Comparison of ENCODE assay signal across 1 cellular context in genomic region chr1:1199141-1199960, GRCh38.
TF ChIP-seq lines count a peak whose summit lies in the region.

No MANE protein-coding gene starts in this region.

TF ChIP-seq in K562, 482 proteins besides CTCF, POLR2A, EP300 and RAD21:
- TF ChIP-seq C11orf30 (IDR thresholded peaks at IDR 0.05; ENCODE audit: low read depth) (no peak), GABPB2 (CRISPR knock-in tag; conservative IDR thresholded peaks at IDR 0.05) (no peak), SIX5 (IDR thresholded peaks at IDR 0.05; ENCODE audit: borderline replicate concordance in 1 of 2, insufficient read depth in 1 of 2, low read depth in 1 of 2, low read length in 2 of 2) (no peak), ATF7 (IDR thresholded peaks at IDR 0.05) (peak; percentile 36; the same call in 1 of the 2 replicates), RUNX1 (IDR thresholded peaks at IDR 0.05; ENCODE audit: low read depth) (no peak), SMARCE1 (IDR thresholded peaks at IDR 0.05) (no peak), ZNF445 (CRISPR knock-in tag; IDR thresholded peaks at IDR 0.05; ENCODE audit: low read depth) (no peak), CHD1 (IDR thresholded peaks at IDR 0.05; ENCODE audit: low read length) (no peak), DMBX1 (CRISPR knock-in tag; IDR thresholded peaks at IDR 0.05; ENCODE audit: borderline replicate concordance) (no peak), PHB2 (IDR thresholded peaks at IDR 0.05; ENCODE audit: low read depth) (no peak), RBM39 (optimal IDR thresholded peaks at IDR 0.05; ENCODE audit: low read depth, low read length) (no peak), PCBP2 (IDR thresholded peaks at IDR 0.05; ENCODE audit: low read depth, low read length, poor library complexity, severe bottlenecking) (no peak), MTA3 (IDR thresholded peaks at IDR 0.05; ENCODE audit: borderline replicate concordance) (peak; percentile 25; the same call in 1 of the 2 replicates), PREB (CRISPR knock-in tag; IDR thresholded peaks at IDR 0.05) (no peak), ZNF644 (tag; IDR thresholded peaks at IDR 0.05; ENCODE audit: low read depth) (no peak), CHD2 (IDR thresholded peaks at IDR 0.05; ENCODE audit: low read depth, low read length) (no peak), KDM5B (IDR thresholded peaks at IDR 0.05; ENCODE audit: insufficient replicate concordance, low read depth, low read length) (no peak), CREBBP (IDR thresholded peaks at IDR 0.05; ENCODE audit: low read depth, low read length) (no peak), CHAMP1 (IDR thresholded peaks at IDR 0.05) (no peak), CREM (IDR thresholded peaks at IDR 0.05; ENCODE audit: low read depth) (0 out of 2 replicates have a peak, but pooled peaks have one; percentile 26)
- TF ChIP-seq, protein P1, sequence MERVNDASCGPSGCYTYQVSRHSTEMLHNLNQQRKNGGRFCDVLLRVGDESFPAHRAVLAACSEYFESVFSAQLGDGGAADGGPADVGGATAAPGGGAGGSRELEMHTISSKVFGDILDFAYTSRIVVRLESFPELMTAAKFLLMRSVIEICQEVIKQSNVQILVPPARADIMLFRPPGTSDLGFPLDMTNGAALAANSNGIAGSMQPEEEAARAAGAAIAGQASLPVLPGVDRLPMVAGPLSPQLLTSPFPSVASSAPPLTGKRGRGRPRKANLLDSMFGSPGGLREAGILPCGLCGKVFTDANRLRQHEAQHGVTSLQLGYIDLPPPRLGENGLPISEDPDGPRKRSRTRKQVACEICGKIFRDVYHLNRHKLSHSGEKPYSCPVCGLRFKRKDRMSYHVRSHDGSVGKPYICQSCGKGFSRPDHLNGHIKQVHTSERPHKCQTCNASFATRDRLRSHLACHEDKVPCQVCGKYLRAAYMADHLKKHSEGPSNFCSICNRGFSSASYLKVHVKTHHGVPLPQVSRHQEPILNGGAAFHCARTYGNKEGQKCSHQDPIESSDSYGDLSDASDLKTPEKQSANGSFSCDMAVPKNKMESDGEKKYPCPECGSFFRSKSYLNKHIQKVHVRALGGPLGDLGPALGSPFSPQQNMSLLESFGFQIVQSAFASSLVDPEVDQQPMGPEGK (CRISPR knock-in tag; IDR thresholded peaks at IDR 0.05; ENCODE audit: borderline replicate concordance), result no peak
- TF ChIP-seq, protein P2, sequence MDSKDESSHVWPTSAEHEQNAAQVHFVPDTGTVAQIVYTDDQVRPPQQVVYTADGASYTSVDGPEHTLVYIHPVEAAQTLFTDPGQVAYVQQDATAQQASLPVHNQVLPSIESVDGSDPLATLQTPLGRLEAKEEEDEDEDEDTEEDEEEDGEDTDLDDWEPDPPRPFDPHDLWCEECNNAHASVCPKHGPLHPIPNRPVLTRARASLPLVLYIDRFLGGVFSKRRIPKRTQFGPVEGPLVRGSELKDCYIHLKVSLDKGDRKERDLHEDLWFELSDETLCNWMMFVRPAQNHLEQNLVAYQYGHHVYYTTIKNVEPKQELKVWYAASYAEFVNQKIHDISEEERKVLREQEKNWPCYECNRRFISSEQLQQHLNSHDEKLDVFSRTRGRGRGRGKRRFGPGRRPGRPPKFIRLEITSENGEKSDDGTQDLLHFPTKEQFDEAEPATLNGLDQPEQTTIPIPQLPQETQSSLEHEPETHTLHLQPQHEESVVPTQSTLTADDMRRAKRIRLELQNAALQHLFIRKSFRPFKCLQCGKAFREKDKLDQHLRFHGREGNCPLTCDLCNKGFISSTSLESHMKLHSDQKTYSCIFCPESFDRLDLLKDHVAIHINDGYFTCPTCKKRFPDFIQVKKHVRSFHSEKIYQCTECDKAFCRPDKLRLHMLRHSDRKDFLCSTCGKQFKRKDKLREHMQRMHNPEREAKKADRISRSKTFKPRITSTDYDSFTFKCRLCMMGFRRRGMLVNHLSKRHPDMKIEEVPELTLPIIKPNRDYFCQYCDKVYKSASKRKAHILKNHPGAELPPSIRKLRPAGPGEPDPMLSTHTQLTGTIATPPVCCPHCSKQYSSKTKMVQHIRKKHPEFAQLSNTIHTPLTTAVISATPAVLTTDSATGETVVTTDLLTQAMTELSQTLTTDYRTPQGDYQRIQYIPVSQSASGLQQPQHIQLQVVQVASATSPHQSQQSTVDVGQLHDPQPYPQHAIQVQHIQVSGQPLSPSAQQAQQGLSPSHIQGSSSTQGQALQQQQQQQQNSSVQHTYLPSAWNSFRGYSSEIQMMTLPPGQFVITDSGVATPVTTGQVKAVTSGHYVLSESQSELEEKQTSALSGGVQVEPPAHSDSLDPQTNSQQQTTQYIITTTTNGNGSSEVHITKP (IDR thresholded peaks at IDR 0.05; ENCODE audit: partially characterized antibody), result peak; percentile 94
- TF ChIP-seq, protein P3, sequence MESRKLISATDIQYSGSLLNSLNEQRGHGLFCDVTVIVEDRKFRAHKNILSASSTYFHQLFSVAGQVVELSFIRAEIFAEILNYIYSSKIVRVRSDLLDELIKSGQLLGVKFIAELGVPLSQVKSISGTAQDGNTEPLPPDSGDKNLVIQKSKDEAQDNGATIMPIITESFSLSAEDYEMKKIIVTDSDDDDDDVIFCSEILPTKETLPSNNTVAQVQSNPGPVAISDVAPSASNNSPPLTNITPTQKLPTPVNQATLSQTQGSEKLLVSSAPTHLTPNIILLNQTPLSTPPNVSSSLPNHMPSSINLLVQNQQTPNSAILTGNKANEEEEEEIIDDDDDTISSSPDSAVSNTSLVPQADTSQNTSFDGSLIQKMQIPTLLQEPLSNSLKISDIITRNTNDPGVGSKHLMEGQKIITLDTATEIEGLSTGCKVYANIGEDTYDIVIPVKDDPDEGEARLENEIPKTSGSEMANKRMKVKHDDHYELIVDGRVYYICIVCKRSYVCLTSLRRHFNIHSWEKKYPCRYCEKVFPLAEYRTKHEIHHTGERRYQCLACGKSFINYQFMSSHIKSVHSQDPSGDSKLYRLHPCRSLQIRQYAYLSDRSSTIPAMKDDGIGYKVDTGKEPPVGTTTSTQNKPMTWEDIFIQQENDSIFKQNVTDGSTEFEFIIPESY (CRISPR knock-in tag; IDR thresholded peaks at IDR 0.05), result peak; percentile 76
